Comparison of ENCODE assay signal across 21 cellular contexts in the genomic region with DNA sequence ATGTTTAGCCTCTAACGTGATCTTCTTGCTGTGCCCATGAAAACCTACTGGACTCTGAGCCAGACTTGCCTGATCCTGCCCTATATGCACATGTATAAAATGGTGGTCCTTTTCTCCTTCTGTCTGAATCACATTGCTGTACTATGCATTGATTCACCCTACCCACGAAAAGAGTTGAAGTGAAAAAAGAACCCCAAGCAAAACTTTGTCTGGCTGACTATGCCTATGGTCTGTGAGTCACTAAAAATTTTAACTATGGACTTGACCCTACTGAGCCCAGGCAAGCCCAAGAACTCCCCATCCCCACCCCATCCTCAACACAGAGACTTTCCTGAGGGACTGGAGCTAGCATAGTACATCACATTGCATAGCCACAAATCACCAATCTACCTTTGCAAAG.
"Had no signal": no experiment of that assay in that cellular context is flagged by ENCODE, and none has a peak within 500 bp of the region (broad histone marks: within the 10 kb centered on the region; RNA-seq: fewer than 3 reads in every experiment).

No MANE protein-coding gene starts in this region.

- DNase-seq: activated CD4-positive, alpha-beta T cell treated with anti-CD3 and anti-CD28 coated beads, Interleukin-2, amount 10 ng/mL, durations not matched to agents 7 days and 5 days; activated CD4-positive, CD25-positive, alpha-beta regulatory T cell; activated CD8-positive, alpha-beta memory T cell treated with anti-CD3 and anti-CD28 coated beads for 24 hours; activated naive CD4-positive, alpha-beta T cell treated with anti-CD3 and anti-CD28 coated beads for 36 hours; cortex of kidney; effector memory CD4-positive, alpha-beta T cell; erythroblast; foreskin fibroblast; head of caudate nucleus; islet precursor cell; left lung; ovary; stimulated activated CD4-positive, alpha-beta T cell treated with anti-CD3 and anti-CD28 coated beads, Interleukin-15, amount 100 ng/mL, for 24 hours; stimulated activated CD4-positive, alpha-beta T cell treated with anti-CD3 and anti-CD28 coated beads, Interleukin-4, amount 100 ng/mL, for 24 hours; testis; upper lobe of right lung had no signal

- H3K27ac ChIP-seq: left lung, ovary, testis, upper lobe of right lung had no signal

- H3K4me3 ChIP-seq: left lung, ovary, testis, upper lobe of right lung had no signal

- H3K36me3 ChIP-seq: left lung, ovary, upper lobe of right lung had no signal

- H3K36me3 Mint-ChIP-seq: memory B cell had no signal

- H3K4me1 Mint-ChIP-seq: activated CD4-positive, alpha-beta T cell treated with anti-CD3 and anti-CD28 coated beads, Interleukin-2, amount 10 ng/mL, durations not matched to agents 7 days and 5 days; activated T-helper 17 cell treated with anti-CD3 and anti-CD28 coated beads, Interleukin-2, amount 50 U/mL, for 72 hours; central memory CD8-positive, alpha-beta T cell; memory B cell had no signal

- H3K4me3 Mint-ChIP-seq: activated CD4-positive, alpha-beta T cell treated with anti-CD3 and anti-CD28 coated beads, Interleukin-2, amount 10 ng/mL, durations not matched to agents 7 days and 5 days; activated naive CD4-positive, alpha-beta T cell treated with anti-CD3 and anti-CD28 coated beads for 36 hours; activated T-helper 17 cell treated with anti-CD3 and anti-CD28 coated beads, Interleukin-2, amount 50 U/mL, for 72 hours; central memory CD8-positive, alpha-beta T cell; memory B cell; stimulated activated naive CD8-positive, alpha-beta T cell treated with anti-CD3 and anti-CD28 coated beads, Interleukin-15, Interleukin-2, amounts not matched to agents 100 ng/mL and 50 ng/mL, for 24 hours; T-helper 1 cell treated with Interleukin-12 subunit alpha and Interleukin-12 subunit beta and Interleukin-4 antibody, amounts not matched to agents 30 μg/mL and 1 μg/mL, for 36 hours had no signal

- H3K27me3 Mint-ChIP-seq: activated CD4-positive, alpha-beta T cell treated with anti-CD3 and anti-CD28 coated beads, Interleukin-2, amount 10 ng/mL, durations not matched to agents 7 days and 5 days; activated T-helper 17 cell treated with anti-CD3 and anti-CD28 coated beads, Interleukin-2, amount 50 U/mL, for 72 hours; central memory CD8-positive, alpha-beta T cell; memory B cell; stimulated activated naive CD8-positive, alpha-beta T cell treated with anti-CD3 and anti-CD28 coated beads, Interleukin-15, Interleukin-2, amounts not matched to agents 100 ng/mL and 50 ng/mL, for 24 hours had no signal

- H3K27me3 ChIP-seq: left lung, ovary, testis, upper lobe of right lung had no signal

- H3K9me3 ChIP-seq: ovary, testis, upper lobe of right lung had no signal

- H3K4me1 ChIP-seq: left lung, testis, upper lobe of right lung had no signal

- H3K27ac Mint-ChIP-seq: activated CD4-positive, alpha-beta T cell treated with anti-CD3 and anti-CD28 coated beads, Interleukin-2, amount 10 ng/mL, durations not matched to agents 7 days and 5 days; activated naive CD4-positive, alpha-beta T cell treated with anti-CD3 and anti-CD28 coated beads for 36 hours; activated T-helper 17 cell treated with anti-CD3 and anti-CD28 coated beads, Interleukin-2, amount 50 U/mL, for 72 hours; memory B cell; stimulated activated naive CD8-positive, alpha-beta T cell treated with anti-CD3 and anti-CD28 coated beads, Interleukin-15, Interleukin-2, amounts not matched to agents 100 ng/mL and 50 ng/mL, for 24 hours; T-helper 1 cell treated with Interleukin-12 subunit alpha and Interleukin-12 subunit beta and Interleukin-4 antibody, amounts not matched to agents 30 μg/mL and 1 μg/mL, for 36 hours had no signal

- ATAC-seq: activated T-helper 17 cell treated with anti-CD3 and anti-CD28 coated beads, Interleukin-2, amount 50 U/mL, for 72 hours; left lung; upper lobe of right lung had no signal
